ENCODE assay signal across 14 cellular contexts in the genomic region with DNA sequence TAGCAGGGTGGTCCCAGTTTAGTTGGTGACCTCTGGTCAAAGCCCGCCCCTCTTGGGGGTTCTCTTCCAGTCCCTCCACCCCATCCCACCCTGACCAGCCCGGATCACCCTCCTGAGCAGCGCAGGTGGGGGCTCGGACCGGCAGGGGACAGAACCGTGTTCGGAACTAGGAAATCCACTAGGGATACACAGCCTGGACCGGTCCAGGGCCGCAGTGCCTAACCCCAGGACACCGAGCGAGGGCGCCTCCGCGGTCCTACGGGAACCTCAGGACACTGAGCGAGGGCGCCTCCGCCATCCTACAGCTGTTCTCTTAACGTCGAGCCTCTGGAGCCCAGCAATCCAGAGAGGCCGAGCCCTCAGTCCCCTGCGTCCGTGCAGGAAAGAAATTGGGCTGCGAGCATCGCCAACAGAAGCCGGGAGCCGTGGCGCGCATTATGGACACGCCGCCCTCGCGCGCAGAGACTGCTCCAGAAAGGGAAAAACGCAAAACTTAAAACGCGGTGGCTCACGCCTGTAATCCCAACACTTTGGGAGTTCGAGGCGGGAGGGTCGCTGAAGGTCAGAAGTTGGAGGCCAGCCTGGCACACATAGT. TPM values are rescaled to one million over a fixed set of nuclear protein-coding genes. Genes with fewer than 3 reads are reported as not detected.
DNase-seq lines count a peak whose midpoint lies in the region; ATAC-seq, FAIRE-seq and TF ChIP-seq lines count a peak whose summit lies in the region.
"Had no signal": no experiment of that assay in that cellular context is flagged by ENCODE, and none has a peak within 500 bp of the region (broad histone marks: within the 10 kb centered on the region; RNA-seq: fewer than 3 reads in every experiment).

No MANE protein-coding gene starts in this region.

- H4K5ac ChIP-seq in H1 (ENCODE audit: insufficient read length, low read depth, low read length) = no peak overlapping the region

- H3K4me3 ChIP-seq in GM08714 (ENCODE audit: low read length) = peak overlapping the region; percentile 61; the same call in 1 of the 2 replicates
- peak overlapping the region; percentile 49 for H3K4me3 ChIP-seq in MG63
- peak overlapping the region; percentile 29 to 60 (median 51); a peak in 7 of 8 replicates for H3K4me3 ChIP-seq in H1 (ENCODE audit: extremely low read depth in 1 of 4, insufficient read depth in 2 of 4, low read depth in 3 of 4, low read length in 4 of 4)
- H3K4me3 ChIP-seq in rectal smooth muscle tissue (ENCODE audit: low read length) = peak overlapping the region; percentile 21
- H3K4me3 ChIP-seq: body of pancreas, ovary had no signal

- H3K79me2 ChIP-seq in H1 (ENCODE audit: control insufficient read depth in 1 of 2, insufficient read depth in 2 of 2, low read length in 2 of 2) = no peaks in the 10 kb centered on the region

- no peak overlapping the region for H2BK120ac ChIP-seq in H1 (replicated peaks; ENCODE audit: low read depth, low read length)

- H3K27me3 ChIP-seq in MG63 = peaks cover 69% of the 10 kb centered on the region
- H3K27me3 ChIP-seq in H1 (replicated peaks in 1 of 4; ENCODE audit: control insufficient read depth in 3 of 4, extremely low read depth in 1 of 4, insufficient read depth in 3 of 4, low read length in 3 of 4) = peaks cover 58 to 73% (median 71%) of the 10 kb centered on the region in 4 experiments
- peaks cover 36% of the 10 kb centered on the region for H3K27me3 ChIP-seq in rectal smooth muscle tissue (ENCODE audit: control insufficient read depth, insufficient read depth, low read length)
- H3K27me3 ChIP-seq: ovary, testis had no signal

- no peaks in the 10 kb centered on the region for H3K79me1 ChIP-seq in H1 (ENCODE audit: low read depth, low read length)

- CTCF ChIA-PET in H1 (lab: Charles Lee; ENCODE audit: partially characterized antibody) = interaction anchor here (1.0 to 15.5 kb wide), 10 partner anchors 9 to 614 kb away, joined by 3 to 129 read pairs (median 8); a partner anchor contains a TSS

- H3K9ac ChIP-seq in H1 (replicated peaks in 1 of 4; ENCODE audit: extremely low read depth in 1 of 4, low read depth in 3 of 4, low read length in 3 of 4) (no peak overlapping the region), rectal smooth muscle tissue (ENCODE audit: low read length) (no peak overlapping the region)
- H3K9ac ChIP-seq: GM23248 had no signal

- H3K9me3 ChIP-seq in MG63 (no peaks in the 10 kb centered on the region), H1 (ENCODE audit: insufficient read depth in 2 of 2, low read depth in 1 of 2, low read length in 1 of 2) (no peaks in the 10 kb centered on the region)
- H3K9me3 ChIP-seq: body of pancreas, ovary, testis had no signal

- TF ChIP-seq POLR2A in H1 (IDR thresholded peaks at IDR 0.05; ENCODE audit: control extremely low read depth in 1 of 2, low read depth in 2 of 2, low read length in 2 of 2) = no peak

- peak in 1 of 3 experiments; percentile 35; a peak in 1 of 4 replicates for TF ChIP-seq CTCF in H1 (IDR thresholded peaks at IDR 0.05; ENCODE audit: control extremely low read depth in 1 of 3, insufficient read depth in 1 of 3, low read depth in 1 of 3, low read length in 3 of 3)

- TF ChIP-seq EP300 in H1 (IDR thresholded peaks at IDR 0.05; ENCODE audit: borderline replicate concordance in 1 of 2, low read depth in 2 of 2, low read length in 2 of 2) = no peak

- DNase-seq in MG63 (no peak), H1 (ENCODE audit: low read depth in 1 of 2, low spot score in 2 of 2) (peak in 1 of 2 experiments; percentile 67), NCI-H526 (lab: John Stamatoyannopoulos, UW) (no peak)
- DNase-seq: left colon, NCI-H526 treated with DMSO at 0.1 percent for 48 hours, ovary had no signal

- no peak overlapping the region for H3K14ac ChIP-seq in H1 (ENCODE audit: insufficient read length)

- no peak overlapping the region for H2BK20ac ChIP-seq in H1 (ENCODE audit: low read length)

- H3K27ac ChIP-seq in H1 (ENCODE audit: low read depth, low read length) = no peak overlapping the region
- H3K27ac ChIP-seq in rectal smooth muscle tissue (ENCODE audit: low read depth, low read length) = no peak overlapping the region
- H3K27ac ChIP-seq: body of pancreas, GM23248, ovary, testis had no signal

- H2BK5ac ChIP-seq in H1 (ENCODE audit: low read depth, low read length) = no peak overlapping the region

- peak overlapping the region; percentile 77 to 88 for H3K4me2 ChIP-seq in H1 (ENCODE audit: insufficient read depth in 1 of 2, low read depth in 2 of 2, low read length in 2 of 2)

- H3K4ac ChIP-seq in H1 (replicated peaks; ENCODE audit: insufficient read length, low read depth, low read length) = no peak overlapping the region

- no peak overlapping the region for H3K18ac ChIP-seq in H1 (ENCODE audit: extremely low read depth, low read length)

- H3K4me1 ChIP-seq in H1 (replicated peaks in 1 of 4; ENCODE audit: control insufficient read depth in 3 of 4, insufficient read depth in 4 of 4, low read length in 3 of 4) = peaks cover 0 to 34% (median 23%) of the 10 kb centered on the region in 4 experiments; a peak in 6 of 7 replicates
- no peaks in the 10 kb centered on the region for H3K4me1 ChIP-seq in rectal smooth muscle tissue (ENCODE audit: control insufficient read depth, insufficient read depth, low read length)

- no peak overlapping the region for H2AFZ ChIP-seq in H1 (ENCODE audit: low read length)
- H2AFZ ChIP-seq: GM23248 had no signal

- H4K20me1 ChIP-seq in H1 (replicated peaks in 1 of 2; ENCODE audit: control insufficient read depth in 1 of 2, insufficient read depth in 2 of 2, low read length in 2 of 2) = peaks cover 3 to 16% of the 10 kb centered on the region in 2 experiments

- no peak for TF ChIP-seq RAD21 in H1 (IDR thresholded peaks at IDR 0.05 in 1 of 2, conservative IDR thresholded peaks at IDR 0.05 in 1 of 2; ENCODE audit: low read depth in 2 of 2, low read length in 2 of 2)

- no peak overlapping the region for H3K56ac ChIP-seq in H1 (replicated peaks; ENCODE audit: insufficient read length, low read depth, low read length)

- H2BK12ac ChIP-seq in H1 (ENCODE audit: low read depth, low read length) = no peak overlapping the region

- no peaks in the 10 kb centered on the region for H3K36me3 ChIP-seq in MG63
- H3K36me3 ChIP-seq in H1 (ENCODE audit: control insufficient read depth in 2 of 4, insufficient read depth in 4 of 4, low read length in 3 of 4) = no peaks in the 10 kb centered on the region; a peak in 1 of 8 replicates
- H3K36me3 ChIP-seq in rectal smooth muscle tissue (ENCODE audit: control insufficient read depth, insufficient read depth, low read length) = no peaks in the 10 kb centered on the region
- H3K36me3 ChIP-seq: ovary had no signal

- H4K91ac ChIP-seq in H1 (replicated peaks; ENCODE audit: insufficient read length, low read length) = no peak overlapping the region

- no peak overlapping the region for H4K8ac ChIP-seq in H1 (ENCODE audit: extremely low read depth, insufficient read depth, low read length)

- WGBS in H1 (ENCODE audit: extremely low coverage in 1 of 2, insufficient coverage in 1 of 2, insufficient read length in 1 of 2, insufficient replicate concordance in 2 of 2, low coverage in 1 of 2, low lambda C conversion rate in 2 of 2, missing lambda C conversion rate in 1 of 2), 2 experiments = 6% methylated on average over 39 of the region's 41 CpGs; no CpG with 5 or more reads in 1 of the 2 experiments

- no peak for FAIRE-seq in H1 (lab: Jason Lieb, UNC)

- ATAC-seq in HG02610 (IDR thresholded peaks at IDR 0.05; ENCODE audit: unreplicated experiment) (no peak), HG03565 (IDR thresholded peaks at IDR 0.05; ENCODE audit: unreplicated experiment) (no peak)
- ATAC-seq: body of pancreas, esophagus mucosa, left colon had no signal

- peaks cover 10% of the 10 kb centered on the region; the same call in 1 of the 2 replicates for H3K23me2 ChIP-seq in H1 (ENCODE audit: low read depth, low read length)

- no peak overlapping the region for H3K23ac ChIP-seq in H1 (ENCODE audit: insufficient read length)

- no peak overlapping the region for H2AK5ac ChIP-seq in H1 (ENCODE audit: low read depth, low read length)

- no peak overlapping the region; the same call in 1 of the 2 replicates for H2BK15ac ChIP-seq in H1 (ENCODE audit: low read length)

- POLR2A ChIA-PET in H1 (lab: Charles Lee; ENCODE audit: partially characterized antibody) = interaction anchor here (1.0 to 2.3 kb wide), 4 partner anchors 8 to 44 kb away, joined by 3 to 11 read pairs (median 6); a partner anchor contains a TSS

RNA-seq across cellular contexts. Expression of a gene that starts 8.5 kb away (rescaled TPM):
- total RNA-seq in MG63 (2014; rRNA removed; shearing (Covaris generic); ENCODE audit: low replicate concordance) = not detected in 2 replicates
- total RNA-seq in H1 (2021; fragmentation: NEBNext Ultra II Directional; extraction: Animal tissue kit (Norgen Biotek cat#: 25700)) = 0.52 and 0.80 TPM in 2 replicates
- 0.12 and 0.36 TPM in 2 replicates for polyA plus RNA-seq in H1 (2011; rRNA removed)
- polyA plus RNA-seq in H1 (2011; cell fraction: cytosol; rRNA removed) = 0.18 TPM
- 0.83 TPM for polyA plus RNA-seq in H1 (2011; cell fraction: nucleus; rRNA removed)
- polyA plus RNA-seq in H1 (2012, experiment 1 of 2) = 0.09 to 0.31 TPM (median 0.22 TPM) in 3 of 4 replicates, not detected in the other
- 0.14 TPM for polyA plus RNA-seq in H1 (2012, experiment 2 of 2)
- 0.14 TPM for polyA plus RNA-seq in H1 (2013, experiment 1 of 2)
- polyA plus RNA-seq in H1 (2013, experiment 2 of 2) = 0.11 TPM
- not detected in 2 replicates for polyA minus RNA-seq in H1 (2011; rRNA and poly(A)+ RNA removed)
- polyA minus RNA-seq in H1 (2011; cell fraction: cytosol; rRNA and poly(A)+ RNA removed) = 0.59 TPM
- polyA minus RNA-seq in H1 (2011; cell fraction: nucleus; rRNA and poly(A)+ RNA removed) = 1.6 TPM
- total RNA-seq: body of pancreas, esophagus mucosa, GM23248, left colon, ovary, testis had no signal
- polyA plus RNA-seq: GM23248, ovary had no signal

RNA-seq across cellular contexts. Expression of a gene that starts 44.8 kb away (rescaled TPM):
- total RNA-seq in MG63 (2014; rRNA removed; shearing (Covaris generic); ENCODE audit: low replicate concordance) = not detected in 2 replicates
- not detected in 2 replicates for total RNA-seq in H1 (2021; fragmentation: NEBNext Ultra II Directional; extraction: Animal tissue kit (Norgen Biotek cat#: 25700))
- polyA plus RNA-seq in H1 (2011; rRNA removed) = not detected in 2 replicates
- not detected for polyA plus RNA-seq in H1 (2011; cell fraction: cytosol; rRNA removed)
- polyA plus RNA-seq in H1 (2011; cell fraction: nucleus; rRNA removed) = 0.14 TPM
- polyA plus RNA-seq in H1 (2012, experiment 1 of 2) = not detected in 4 replicates
- polyA plus RNA-seq in H1 (2012, experiment 2 of 2) = not detected
- not detected for polyA plus RNA-seq in H1 (2013, experiment 1 of 2)
- not detected for polyA plus RNA-seq in H1 (2013, experiment 2 of 2)
- not detected in 2 replicates for polyA minus RNA-seq in H1 (2011; rRNA and poly(A)+ RNA removed)
- polyA minus RNA-seq in H1 (2011; cell fraction: cytosol; rRNA and poly(A)+ RNA removed) = not detected
- not detected for polyA minus RNA-seq in H1 (2011; cell fraction: nucleus; rRNA and poly(A)+ RNA removed)
- total RNA-seq: esophagus mucosa, GM23248 had no signal
- polyA plus RNA-seq: GM23248, ovary had no signal

RNA-seq across cellular contexts. Expression of a gene that starts 53.7 kb away (rescaled TPM):
- not detected in 2 replicates for total RNA-seq in MG63 (2014; rRNA removed; shearing (Covaris generic); ENCODE audit: low replicate concordance)
- total RNA-seq in H1 (2021; fragmentation: NEBNext Ultra II Directional; extraction: Animal tissue kit (Norgen Biotek cat#: 25700)) = not detected in 2 replicates
- polyA plus RNA-seq in H1 (2011; rRNA removed) = not detected in 2 replicates
- not detected for polyA plus RNA-seq in H1 (2011; cell fraction: cytosol; rRNA removed)
- polyA plus RNA-seq in H1 (2011; cell fraction: nucleus; rRNA removed) = not detected
- not detected in 4 replicates for polyA plus RNA-seq in H1 (2012, experiment 1 of 2)
- polyA plus RNA-seq in H1 (2012, experiment 2 of 2) = not detected
- not detected for polyA plus RNA-seq in H1 (2013, experiment 1 of 2)
- polyA plus RNA-seq in H1 (2013, experiment 2 of 2) = not detected
- not detected in 2 replicates for polyA minus RNA-seq in H1 (2011; rRNA and poly(A)+ RNA removed)
- not detected for polyA minus RNA-seq in H1 (2011; cell fraction: cytosol; rRNA and poly(A)+ RNA removed)
- not detected for polyA minus RNA-seq in H1 (2011; cell fraction: nucleus; rRNA and poly(A)+ RNA removed)
- total RNA-seq: body of pancreas, esophagus mucosa, GM23248, left colon, ovary had no signal
- polyA plus RNA-seq: GM23248, ovary had no signal
